Comparison of ENCODE assay signal across 8 cellular contexts in the genomic region with DNA sequence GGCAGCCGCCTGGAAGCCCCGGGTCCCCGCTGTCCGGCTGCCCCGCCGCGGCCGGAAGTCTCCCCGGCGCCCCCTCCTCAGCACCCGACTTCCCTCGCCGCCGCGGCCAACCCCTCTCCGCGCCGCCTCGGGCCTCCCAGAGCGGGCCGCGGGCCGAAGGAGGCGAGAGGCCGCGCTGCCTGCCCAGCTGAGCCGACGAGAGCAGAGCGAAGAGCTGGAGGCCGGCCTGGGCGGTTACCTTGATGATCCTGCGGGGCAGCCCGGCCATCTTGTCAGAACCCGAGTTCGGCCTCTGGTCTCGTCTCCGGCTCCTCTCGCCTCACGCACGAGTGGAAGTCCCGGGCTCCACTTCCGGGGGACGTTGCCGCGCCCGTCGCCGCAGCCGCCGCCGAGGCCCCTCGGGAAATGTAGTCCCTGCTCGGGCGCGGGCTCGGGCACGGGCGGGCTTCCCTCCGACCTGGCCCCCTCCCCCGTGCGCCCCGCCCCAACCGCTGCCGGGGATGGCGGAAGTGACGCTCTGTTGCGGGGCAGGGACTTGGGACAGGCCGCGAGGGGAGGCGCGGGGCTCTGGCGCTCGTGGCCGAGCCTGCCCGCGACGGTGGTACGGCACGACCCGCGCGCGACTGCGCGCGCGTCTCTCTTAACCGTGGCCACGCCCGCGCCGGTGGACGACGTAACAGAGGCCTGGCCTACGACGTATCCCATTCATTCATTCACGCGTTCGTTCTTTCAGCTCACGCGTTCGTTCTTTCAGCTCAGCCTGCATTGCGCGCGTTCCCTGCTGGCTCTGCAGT. TPM values are rescaled to one million over a fixed set of nuclear protein-coding genes. Genes with fewer than 3 reads are reported as not detected.
DNase-seq lines count a peak whose midpoint lies in the region; ATAC-seq and TF ChIP-seq lines count a peak whose summit lies in the region.

A gene with protein sequence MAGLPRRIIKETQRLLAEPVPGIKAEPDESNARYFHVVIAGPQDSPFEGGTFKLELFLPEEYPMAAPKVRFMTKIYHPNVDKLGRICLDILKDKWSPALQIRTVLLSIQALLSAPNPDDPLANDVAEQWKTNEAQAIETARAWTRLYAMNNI (minus strand): TSS at position 331 of the 794 bp plus-strand sequence. CDS start 63 bp downstream, at position 268.

- peaks cover 8% of the 10 kb centered on the region; the same call in 1 of the 2 replicates for H3K4me1 ChIP-seq in ES-I3 (ENCODE audit: insufficient read depth, low read length)
- H3K4me1 ChIP-seq in H9 (ENCODE audit: insufficient read depth, low read length) = peaks cover 5% of the 10 kb centered on the region; the same call in 1 of the 2 replicates

- H3K27me3 Mint-ChIP-seq in H9 (ENCODE audit: low read depth) = no peaks in the 10 kb centered on the region
- no peaks in the 10 kb centered on the region for H3K27me3 Mint-ChIP-seq in natural killer cell treated with Interleukin-12 subunit alpha and Interleukin-12 subunit beta and Interleukin-15 and Interleukin-18, amount 100 ng/mL, for 72 hours

- H3K14ac ChIP-seq in H9 (ENCODE audit: insufficient read depth, low read length) = peak within 1 kb of the TSS; percentile 98

- peak; percentile 94 to 96 for ATAC-seq in natural killer cell treated with Interleukin-12 subunit alpha and Interleukin-12 subunit beta and Interleukin-15 and Interleukin-18, amount 100 ng/mL, for 72 hours

- no peak within 1 kb of the TSS for H3K56ac ChIP-seq in H9 (ENCODE audit: insufficient read length, low read depth, low read length)

- H2BK15ac ChIP-seq in H9 (ENCODE audit: low read depth, low read length) = no peak within 1 kb of the TSS

- peak within 1 kb of the TSS; percentile 96 for H3K9ac ChIP-seq in ES-I3 (ENCODE audit: low read depth, low read length)
- peak within 1 kb of the TSS; percentile 94 for H3K9ac ChIP-seq in H9 (ENCODE audit: extremely low read depth, insufficient read length, low read length)

- H2AK5ac ChIP-seq in H9 (ENCODE audit: insufficient read length, low read length) = no peak within 1 kb of the TSS

- H3K4me3 Mint-ChIP-seq in H9 = peak within 1 kb of the TSS; percentile 90 to 97
- H3K4me3 Mint-ChIP-seq in natural killer cell treated with Interleukin-12 subunit alpha and Interleukin-12 subunit beta and Interleukin-15 and Interleukin-18, amount 100 ng/mL, for 72 hours = peak within 1 kb of the TSS; percentile 100

- H2BK5ac ChIP-seq in H9 (ENCODE audit: insufficient read length, low read length) = no peak within 1 kb of the TSS

- H4K5ac ChIP-seq in H9 (ENCODE audit: insufficient read length, low read depth, low read length) = peak within 1 kb of the TSS; percentile 13

- H3K36me3 Mint-ChIP-seq in H9 (ENCODE audit: insufficient read depth in 1 of 3, low read depth in 3 of 3) = peaks cover 0 to 4% (median 3%) of the 10 kb centered on the region in 3 experiments; a peak in 2 of 7 replicates
- peaks cover 6% of the 10 kb centered on the region for H3K36me3 Mint-ChIP-seq in natural killer cell treated with Interleukin-12 subunit alpha and Interleukin-12 subunit beta and Interleukin-15 and Interleukin-18, amount 100 ng/mL, for 72 hours

- no peaks in the 10 kb centered on the region for H3K36me3 ChIP-seq in ES-I3 (ENCODE audit: insufficient read depth, low read length)
- no peaks in the 10 kb centered on the region; the same call in 1 of the 2 replicates for H3K36me3 ChIP-seq in MG63

- peak within 1 kb of the TSS; percentile 99 to 100 (median 99) for H3K27ac Mint-ChIP-seq in H9
- H3K27ac Mint-ChIP-seq in natural killer cell treated with Interleukin-12 subunit alpha and Interleukin-12 subunit beta and Interleukin-15 and Interleukin-18, amount 100 ng/mL, for 72 hours = peak within 1 kb of the TSS; percentile 98 to 99

- H3K27ac ChIP-seq in H9 (ENCODE audit: insufficient read length, low read depth, low read length) = peak within 1 kb of the TSS; percentile 22

- H3K4me1 Mint-ChIP-seq in H9 = peaks cover 42 to 44% of the 10 kb centered on the region in 2 experiments
- peaks cover 41 to 53% of the 10 kb centered on the region in 2 donors for H3K4me1 Mint-ChIP-seq in natural killer cell treated with Interleukin-12 subunit alpha and Interleukin-12 subunit beta and Interleukin-15 and Interleukin-18, amount 100 ng/mL, for 72 hours (ENCODE audit: low read depth in 2 of 2)

- no peaks in the 10 kb centered on the region for H4K20me1 ChIP-seq in H9 (ENCODE audit: control insufficient read depth, insufficient read depth, insufficient read length)

- H2BK120ac ChIP-seq in H9 (ENCODE audit: low read depth, low read length, poor library complexity, severe bottlenecking) = no peak within 1 kb of the TSS

- DNase-seq in H9 (peak; percentile 98), MG63 (peak; percentile 96), SHP77 (lab: John Stamatoyannopoulos, UW) (peak; percentile 91 to 99), fibroblast of pulmonary artery (ENCODE audit: low read depth) (peak; percentile 94)
- peak; percentile 93 for DNase-seq in activated effector memory CD4-positive, alpha-beta T cell treated with Interleukin-2 at 50 U/mL for 16 hours
- DNase-seq in natural killer cell treated with Interleukin-12 subunit alpha and Interleukin-12 subunit beta and Interleukin-15 and Interleukin-18, amount 100 ng/mL, for 72 hours (ENCODE audit: low spot score) = peak; percentile 98
- peak; percentile 96 for DNase-seq in stimulated activated naive CD4-positive, alpha-beta T cell treated with Interleukin-2 at 50 U/mL for 16 hours (lab: John Stamatoyannopoulos, UW)

- H3K79me2 ChIP-seq in H9 (ENCODE audit: insufficient read depth, low read length) = peaks cover 40% of the 10 kb centered on the region

- no peak within 1 kb of the TSS for H4K8ac ChIP-seq in H9 (replicated peaks; ENCODE audit: insufficient read length, low read depth, low read length)

- TF ChIP-seq CTCF in H9 (conservative IDR thresholded peaks at IDR 0.05) = no peak
- no peak for TF ChIP-seq CTCF in fibroblast of pulmonary artery (IDR thresholded peaks at IDR 0.05; ENCODE audit: low read length, missing control alignments)

- peak within 1 kb of the TSS; percentile 10 for H2BK12ac ChIP-seq in H9 (ENCODE audit: insufficient read length, low read depth, low read length)

- no peak within 1 kb of the TSS for H3K23ac ChIP-seq in H9 (ENCODE audit: insufficient read length, low read depth, low read length)

- H3K9me3 ChIP-seq in ES-I3 (ENCODE audit: control insufficient read depth, insufficient read depth, low read length) = no peaks in the 10 kb centered on the region
- H3K9me3 ChIP-seq in H9 (ENCODE audit: control insufficient read depth, low read depth, low read length) = no peaks in the 10 kb centered on the region
- no peaks in the 10 kb centered on the region for H3K9me3 ChIP-seq in MG63

- peaks cover 0 to 4% of the 10 kb centered on the region in 2 experiments; a peak in 1 of 5 replicates for H3K9me3 Mint-ChIP-seq in H9
- no peaks in the 10 kb centered on the region for H3K9me3 Mint-ChIP-seq in natural killer cell treated with Interleukin-12 subunit alpha and Interleukin-12 subunit beta and Interleukin-15 and Interleukin-18, amount 100 ng/mL, for 72 hours

- peaks cover 13% of the 10 kb centered on the region for H3K23me2 ChIP-seq in H9 (ENCODE audit: insufficient read length, low read depth, low read length, poor library complexity, severe bottlenecking)

- no peak within 1 kb of the TSS for H4K91ac ChIP-seq in H9 (ENCODE audit: insufficient read length, low read depth, low read length)

- H2BK20ac ChIP-seq in H9 (ENCODE audit: low read depth, low read length, poor library complexity, severe bottlenecking) = no peak within 1 kb of the TSS

- H3K4me3 ChIP-seq in MG63 (peak within 1 kb of the TSS; percentile 88), fibroblast of pulmonary artery (replicated peaks; ENCODE audit: low read depth, low read length) (peak within 1 kb of the TSS; percentile 74)

- peak within 1 kb of the TSS; percentile 90 for H3K18ac ChIP-seq in H9 (ENCODE audit: insufficient read length, low read depth, low read length)

- no peak within 1 kb of the TSS; the same call in 1 of the 2 replicates for H3K4ac ChIP-seq in H9 (ENCODE audit: low read depth, low read length)

- H2AFZ ChIP-seq in H9 (ENCODE audit: low read length) = peak within 1 kb of the TSS; percentile 7

- no peak within 1 kb of the TSS for H3T11ph ChIP-seq in H9 (ENCODE audit: low read length)

- WGBS in H9 (ENCODE audit: extremely low coverage, insufficient read length, low lambda C conversion rate) = no CpG with 5 or more reads among the region's 105 CpGs

- H3K27me3 ChIP-seq in H9 (ENCODE audit: insufficient read depth, low read length) = no peaks in the 10 kb centered on the region
- no peaks in the 10 kb centered on the region for H3K27me3 ChIP-seq in MG63

- peak within 1 kb of the TSS; percentile 86 for H3K4me2 ChIP-seq in H9 (ENCODE audit: insufficient read depth, insufficient read length, low read length)

- H3K79me1 ChIP-seq in H9 (ENCODE audit: insufficient read depth, low read depth, low read length, poor library complexity, severe bottlenecking) = no peaks in the 10 kb centered on the region

RNA-seq across cellular contexts. Expression of the gene that starts here (rescaled TPM):
- total RNA-seq in H9 (2021) = 188 and 192 TPM in 2 replicates
- 69.7 and 115 TPM in 2 replicates for total RNA-seq in MG63 (2014; rRNA removed; shearing (Covaris generic); ENCODE audit: low replicate concordance)
- 100 to 1,000 TPM; 184 to 213 TPM for total RNA-seq in natural killer cell treated with Interleukin-12 subunit alpha and Interleukin-12 subunit beta and Interleukin-15 and Interleukin-18, amount 100 ng/mL, for 72 hours

Comparison
In these comparisons a context has a peak if more than half of its experiments do, and no peak if none do; other contexts are left out.
1. Peak in every context shown above with its lines: DNase-seq, ATAC-seq, H3K4me3 ChIP-seq and H3K27ac ChIP-seq.